Comparison of ENCODE assay signal across 6 cellular contexts in the genomic region with DNA sequence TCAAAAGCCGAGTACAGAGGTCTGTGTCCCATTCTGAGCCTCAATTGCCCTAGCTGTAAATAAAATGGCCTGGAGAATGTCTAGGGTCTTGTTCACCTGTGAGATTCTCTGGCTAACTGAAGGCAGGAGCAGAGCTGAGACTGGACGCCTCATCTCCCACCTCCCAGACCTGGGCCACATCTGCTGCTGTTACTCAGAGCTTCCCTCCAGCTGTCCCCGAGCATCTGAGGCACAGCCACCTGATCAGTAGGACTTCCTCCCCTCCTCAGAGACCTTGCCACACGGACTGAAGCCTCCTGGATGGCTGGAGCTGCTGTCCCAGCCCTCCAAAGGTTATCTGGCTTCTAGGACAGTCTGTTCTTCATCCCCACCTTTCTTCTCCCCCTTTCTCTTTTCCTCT.
"Had no signal": no experiment of that assay in that cellular context is flagged by ENCODE, and none has a peak within 500 bp of the region (broad histone marks: within the 10 kb centered on the region; RNA-seq: fewer than 3 reads in every experiment).

No MANE protein-coding gene starts in this region.

- H3K9me3 ChIP-seq: HAP-1 had no signal

- H3K36me3 ChIP-seq: HAP-1 had no signal

- H3K4me3 ChIP-seq: GM23248, HAP-1 had no signal

- ATAC-seq: HCT116 had no signal

- DNase-seq: GM23248, GOT3, H7, IMR-90 had no signal

- H3K9ac ChIP-seq: GM23248 had no signal

- H3K27ac ChIP-seq: GM23248 had no signal

- H2AFZ ChIP-seq: GM23248 had no signal

- H3K4me1 ChIP-seq: HAP-1 had no signal
